ENCODE assay signal across 1 cellular context in genomic region chr21:26148071-26148470, GRCh38.
TF ChIP-seq lines count a peak whose summit lies in the region.

No MANE protein-coding gene starts in this region.

TF ChIP-seq in H1, 55 proteins besides CTCF, POLR2A, EP300 and RAD21:
- TF ChIP-seq SIN3A (conservative IDR thresholded peaks at IDR 0.05 in 1 of 2, IDR thresholded peaks at IDR 0.05 in 1 of 2; ENCODE audit: low read depth in 1 of 2, low read length in 2 of 2) (peak; percentile 55 to 68; a peak in 1 of 4 replicates), CHD1 (IDR thresholded peaks at IDR 0.05; ENCODE audit: low read depth, low read length) (no peak), KDM4A (IDR thresholded peaks at IDR 0.05; ENCODE audit: low read depth, low read length, severe bottlenecking) (no peak), CEBPB (IDR thresholded peaks at IDR 0.05; ENCODE audit: low read depth, low read length) (no peak), USF2 (IDR thresholded peaks at IDR 0.05; ENCODE audit: low read length) (no peak), YY1 (IDR thresholded peaks at IDR 0.05; ENCODE audit: low read depth, low read length) (peak; percentile 56; the same call in 1 of the 2 replicates), ASH2L (IDR thresholded peaks at IDR 0.05; ENCODE audit: low read length) (no peak), SAP30 (IDR thresholded peaks at IDR 0.05; ENCODE audit: insufficient read depth, insufficient replicate concordance, low read length) (peak; percentile 65), NRF1 (IDR thresholded peaks at IDR 0.05; ENCODE audit: low read depth, low read length) (no peak), SRF (IDR thresholded peaks at IDR 0.05; ENCODE audit: low read depth, low read length) (no peak), ZNF274 (IDR thresholded peaks at IDR 0.05; ENCODE audit: borderline replicate concordance, extremely low read depth, low read length) (no peak), TCF12 (IDR thresholded peaks at IDR 0.05; ENCODE audit: low read depth, low read length) (no peak), BRCA1 (IDR thresholded peaks at IDR 0.05; ENCODE audit: low read depth, low read length) (no peak), TAF7 (optimal IDR thresholded peaks at IDR 0.05; ENCODE audit: borderline replicate concordance, low read depth, low read length) (no peak), RBBP5 (IDR thresholded peaks at IDR 0.05; ENCODE audit: borderline replicate concordance, low read depth, low read length) (no peak), FOSL1 (IDR thresholded peaks at IDR 0.05; ENCODE audit: insufficient read depth, low read depth, low read length) (no peak), TEAD4 (IDR thresholded peaks at IDR 0.05; ENCODE audit: low read depth, low read length) (peak; percentile 88), CBX8 (IDR thresholded peaks at IDR 0.05; ENCODE audit: borderline replicate concordance, low read depth, low read length) (no peak), POLR2AphosphoS5 (IDR thresholded peaks at IDR 0.05; ENCODE audit: low read depth, low read length) (no peak), CBX5 (IDR thresholded peaks at IDR 0.05; ENCODE audit: low read depth, low read length) (no peak), JUN (IDR thresholded peaks at IDR 0.05; ENCODE audit: low read depth, low read length) (no peak)
- TF ChIP-seq, protein P1, sequence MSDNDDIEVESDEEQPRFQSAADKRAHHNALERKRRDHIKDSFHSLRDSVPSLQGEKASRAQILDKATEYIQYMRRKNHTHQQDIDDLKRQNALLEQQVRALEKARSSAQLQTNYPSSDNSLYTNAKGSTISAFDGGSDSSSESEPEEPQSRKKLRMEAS (IDR thresholded peaks at IDR 0.05): no peak
